Comparison of ENCODE assay signal across 1 cellular context in the genomic region with DNA sequence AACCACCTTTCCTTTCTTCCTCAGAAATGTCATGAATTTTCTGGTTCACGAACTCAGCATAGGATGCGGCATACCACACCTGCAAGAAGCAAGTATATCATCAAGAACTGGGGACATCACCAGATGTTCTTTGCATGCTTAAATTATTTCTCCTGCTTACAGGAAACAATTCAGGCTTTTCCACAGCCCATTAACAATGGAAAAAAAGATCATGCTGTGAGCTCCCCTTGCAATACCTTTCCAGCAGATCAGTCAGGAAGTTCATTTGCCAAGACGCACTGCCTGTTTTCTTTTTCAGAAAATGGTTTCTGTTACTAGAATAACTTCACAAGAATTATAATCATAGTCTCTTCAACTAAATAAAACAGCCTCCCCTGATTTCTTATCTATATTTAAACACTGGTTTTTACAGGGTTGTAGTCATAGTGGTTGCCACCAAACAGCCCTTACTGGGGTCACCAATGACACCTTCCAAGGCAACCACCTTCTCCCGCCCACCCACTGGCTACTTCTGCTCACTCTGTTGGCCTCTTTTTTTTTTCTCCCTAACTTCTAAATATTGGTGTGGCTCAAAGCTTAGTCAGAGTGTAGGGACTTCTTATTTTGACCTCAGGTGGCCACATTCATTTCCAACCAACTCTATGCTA.
TF ChIP-seq lines count a peak whose summit lies in the region.

No MANE protein-coding gene starts in this region.

TF ChIP-seq in WTC11, 78 proteins besides CTCF, POLR2A, EP300 and RAD21 (continued from another document):
- TF ChIP-seq, protein P1, sequence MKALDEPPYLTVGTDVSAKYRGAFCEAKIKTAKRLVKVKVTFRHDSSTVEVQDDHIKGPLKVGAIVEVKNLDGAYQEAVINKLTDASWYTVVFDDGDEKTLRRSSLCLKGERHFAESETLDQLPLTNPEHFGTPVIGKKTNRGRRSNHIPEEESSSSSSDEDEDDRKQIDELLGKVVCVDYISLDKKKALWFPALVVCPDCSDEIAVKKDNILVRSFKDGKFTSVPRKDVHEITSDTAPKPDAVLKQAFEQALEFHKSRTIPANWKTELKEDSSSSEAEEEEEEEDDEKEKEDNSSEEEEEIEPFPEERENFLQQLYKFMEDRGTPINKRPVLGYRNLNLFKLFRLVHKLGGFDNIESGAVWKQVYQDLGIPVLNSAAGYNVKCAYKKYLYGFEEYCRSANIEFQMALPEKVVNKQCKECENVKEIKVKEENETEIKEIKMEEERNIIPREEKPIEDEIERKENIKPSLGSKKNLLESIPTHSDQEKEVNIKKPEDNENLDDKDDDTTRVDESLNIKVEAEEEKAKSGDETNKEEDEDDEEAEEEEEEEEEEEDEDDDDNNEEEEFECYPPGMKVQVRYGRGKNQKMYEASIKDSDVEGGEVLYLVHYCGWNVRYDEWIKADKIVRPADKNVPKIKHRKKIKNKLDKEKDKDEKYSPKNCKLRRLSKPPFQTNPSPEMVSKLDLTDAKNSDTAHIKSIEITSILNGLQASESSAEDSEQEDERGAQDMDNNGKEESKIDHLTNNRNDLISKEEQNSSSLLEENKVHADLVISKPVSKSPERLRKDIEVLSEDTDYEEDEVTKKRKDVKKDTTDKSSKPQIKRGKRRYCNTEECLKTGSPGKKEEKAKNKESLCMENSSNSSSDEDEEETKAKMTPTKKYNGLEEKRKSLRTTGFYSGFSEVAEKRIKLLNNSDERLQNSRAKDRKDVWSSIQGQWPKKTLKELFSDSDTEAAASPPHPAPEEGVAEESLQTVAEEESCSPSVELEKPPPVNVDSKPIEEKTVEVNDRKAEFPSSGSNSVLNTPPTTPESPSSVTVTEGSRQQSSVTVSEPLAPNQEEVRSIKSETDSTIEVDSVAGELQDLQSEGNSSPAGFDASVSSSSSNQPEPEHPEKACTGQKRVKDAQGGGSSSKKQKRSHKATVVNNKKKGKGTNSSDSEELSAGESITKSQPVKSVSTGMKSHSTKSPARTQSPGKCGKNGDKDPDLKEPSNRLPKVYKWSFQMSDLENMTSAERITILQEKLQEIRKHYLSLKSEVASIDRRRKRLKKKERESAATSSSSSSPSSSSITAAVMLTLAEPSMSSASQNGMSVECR (CRISPR knock-in tag; IDR thresholded peaks at IDR 0.05; ENCODE audit: borderline replicate concordance), result no peak
- TF ChIP-seq EMX1 (CRISPR knock-in tag; IDR thresholded peaks at IDR 0.05) (no peak), JAZF1 (CRISPR knock-in tag; IDR thresholded peaks at IDR 0.05) (no peak)
